In the genomic region with DNA sequence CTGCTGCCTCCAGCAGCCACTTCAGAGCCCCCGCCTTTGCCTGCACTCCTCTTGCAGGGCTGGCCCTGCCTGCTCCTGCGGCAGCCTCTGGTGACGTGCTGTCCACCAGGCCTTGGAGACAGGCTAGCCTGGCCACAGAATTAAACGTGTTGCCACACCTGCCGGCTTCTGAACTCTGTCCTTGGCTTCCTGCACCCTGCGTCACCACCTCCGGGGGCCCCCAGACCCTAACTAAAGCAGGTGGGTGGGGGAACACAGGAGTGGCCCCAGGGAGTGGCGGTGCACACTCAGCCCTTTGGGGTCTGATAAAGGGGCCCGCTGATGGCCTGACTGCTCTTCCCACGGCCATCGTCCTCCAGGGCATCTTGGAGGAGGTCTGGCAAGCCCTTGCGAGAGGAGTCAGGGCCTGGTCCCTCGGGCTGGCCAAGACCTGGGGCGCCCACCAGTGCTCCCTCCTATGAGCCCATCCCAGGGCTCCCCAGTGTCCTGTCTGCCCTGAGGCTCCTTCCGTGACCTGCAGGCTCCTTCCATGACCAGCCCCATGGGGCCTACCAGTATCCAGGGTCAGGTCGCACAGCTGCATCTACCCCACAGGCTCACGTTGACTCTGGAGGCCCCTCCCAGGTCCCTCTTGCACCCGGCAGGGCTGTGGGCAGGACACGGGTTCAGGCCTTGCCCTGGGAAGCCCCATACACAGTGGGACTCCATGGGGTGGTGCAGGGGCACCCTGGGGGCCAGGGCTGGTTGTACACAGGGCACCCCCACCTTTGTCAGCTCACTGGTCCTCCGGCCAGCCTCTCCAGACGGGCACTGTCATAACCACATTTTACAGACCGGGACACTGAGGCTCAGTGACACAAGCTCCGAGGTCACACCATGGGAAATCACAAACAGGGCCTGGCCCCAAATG, we compare ENCODE assay signal across 14 cellular contexts. TPM values are rescaled to one million over a fixed set of nuclear protein-coding genes. Genes with fewer than 3 reads are reported as not detected.
A peak's percentile ranks its signal among the peaks of the same experiment; 100 is the strongest.
DNase-seq lines count a peak whose midpoint lies in the region; ATAC-seq, FAIRE-seq and TF ChIP-seq lines count a peak whose summit lies in the region.
"Had no signal": no experiment of that assay in that cellular context is flagged by ENCODE, and none has a peak within 500 bp of the region (broad histone marks: within the 10 kb centered on the region; RNA-seq: fewer than 3 reads in every experiment).

No MANE protein-coding gene starts in this region.

- peaks cover 17% of the 10 kb centered on the region for H3F3A ChIP-seq in neural progenitor cell (ENCODE audit: low read depth)

- H3K4me1 ChIP-seq in BE2C = peaks cover 9% of the 10 kb centered on the region
- H3K4me1 ChIP-seq in endodermal cell (ENCODE audit: control insufficient read depth, insufficient read depth, low read length) = peaks cover 8% of the 10 kb centered on the region
- peaks cover 5% of the 10 kb centered on the region for H3K4me1 ChIP-seq in neural progenitor cell
- peaks cover 10% of the 10 kb centered on the region for H3K4me1 ChIP-seq in OCI-LY7 (ENCODE audit: insufficient read depth, low read length, poor library complexity, severe bottlenecking)

- H3K9me2 ChIP-seq in OCI-LY7 (ENCODE audit: insufficient read depth, low read length) = no peaks in the 10 kb centered on the region

- intact Hi-C loops in OCI-LY7 (cut with micrococcal nuclease; ENCODE audit: unreplicated experiment) = no loop called here

- H3K36me3 ChIP-seq in BE2C (peaks cover 13% of the 10 kb centered on the region), endodermal cell (ENCODE audit: control insufficient read depth, insufficient read depth, low read length) (peaks cover 10% of the 10 kb centered on the region), neural progenitor cell (no peaks in the 10 kb centered on the region), OCI-LY7 (ENCODE audit: insufficient read depth, low read length) (peaks cover 4% of the 10 kb centered on the region)
- H3K36me3 ChIP-seq: colonic mucosa had no signal

- H3K9ac ChIP-seq in endodermal cell (ENCODE audit: extremely low read depth, low read length, poor library complexity, severe bottlenecking) = no peak overlapping the region
- H3K9ac ChIP-seq in neural progenitor cell = no peak overlapping the region

- H3K36me3 Mint-ChIP-seq in endodermal cell (ENCODE audit: low read depth) (no peaks in the 10 kb centered on the region), neural progenitor cell (no peaks in the 10 kb centered on the region)

- no peak for FAIRE-seq in GM12892 (lab: Jason Lieb, UNC)
- FAIRE-seq: D721Med had no signal

- H3K27me3 Mint-ChIP-seq in endodermal cell (ENCODE audit: insufficient read depth) = peaks cover 15% of the 10 kb centered on the region
- peaks cover 16% of the 10 kb centered on the region for H3K27me3 Mint-ChIP-seq in neural progenitor cell (ENCODE audit: insufficient read depth, low read depth)

- DNase-seq in BE2C (peak; percentile 24), GM12892 (ENCODE audit: insufficient read length) (no peak), endodermal cell (peak; percentile 53), neural progenitor cell (ENCODE audit: low spot score) (no peak), OCI-LY7 (ENCODE audit: low spot score) (no peak)
- DNase-seq in stimulated activated CD4-positive, alpha-beta T cell treated with anti-CD3 and anti-CD28 coated beads, Interleukin-4, amount 100 ng/mL, for 1 hour = no peak
- DNase-seq: activated CD4-positive, alpha-beta T cell treated with anti-CD3 and anti-CD28 coated beads, Interleukin-2, amount 50 U/mL, for 4 hours; activated naive CD4-positive, alpha-beta T cell treated with anti-CD3 and anti-CD28 coated beads, Interleukin-2, amount 50 U/mL, for 16 hours; colonic mucosa; NCI-H2171 treated with DMSO at 0.1 percent for 48 hours had no signal

- ATAC-seq in GM18868 (IDR thresholded peaks at IDR 0.05; ENCODE audit: unreplicated experiment) (no peak), HG03439 (IDR thresholded peaks at IDR 0.05; ENCODE audit: unreplicated experiment) (no peak)
- ATAC-seq: esophagus mucosa had no signal

- H3K4me3 Mint-ChIP-seq in endodermal cell (peak overlapping the region; percentile 78), neural progenitor cell (peak overlapping the region; percentile 58)

- H3K27ac ChIP-seq in endodermal cell (ENCODE audit: low read depth, low read length) = no peak overlapping the region
- no peak overlapping the region for H3K27ac ChIP-seq in neural progenitor cell
- H3K27ac ChIP-seq in OCI-LY7 (ENCODE audit: low read depth, low read length, poor library complexity, severe bottlenecking) = no peak overlapping the region

- H3K4me3 ChIP-seq in BE2C (ENCODE audit: low read depth, low read length) = no peak overlapping the region
- no peak overlapping the region for H3K4me3 ChIP-seq in endodermal cell (ENCODE audit: low read length)
- H3K4me3 ChIP-seq in neural progenitor cell = no peak overlapping the region
- no peak overlapping the region for H3K4me3 ChIP-seq in OCI-LY7 (ENCODE audit: low read depth, low read length, poor library complexity, severe bottlenecking)

- TF ChIP-seq POLR2A in GM12892 (IDR thresholded peaks at IDR 0.05; ENCODE audit: low read depth, low read length) = peak; percentile 35; the same call in 1 of the 2 replicates

- peaks cover 8% of the 10 kb centered on the region for H3K79me2 ChIP-seq in neural progenitor cell (ENCODE audit: low read depth)
- no peaks in the 10 kb centered on the region for H3K79me2 ChIP-seq in OCI-LY7 (ENCODE audit: insufficient read depth, low read depth, low read length)

- H4K20me1 ChIP-seq in neural progenitor cell (ENCODE audit: low read depth) = peaks cover 18% of the 10 kb centered on the region
- H4K20me1 ChIP-seq in OCI-LY7 (ENCODE audit: insufficient read depth, low read length) = no peaks in the 10 kb centered on the region

- POLR2A ChIA-PET in OCI-LY7 (lab: Charles Lee) = no interaction called here

- no peak overlapping the region for H3K27ac Mint-ChIP-seq in endodermal cell
- no peak overlapping the region for H3K27ac Mint-ChIP-seq in neural progenitor cell

- H2AFZ ChIP-seq in neural progenitor cell (replicated peaks) (no peak overlapping the region), OCI-LY7 (ENCODE audit: low read length) (no peak overlapping the region)

- H3K27me3 ChIP-seq in BE2C (no peaks in the 10 kb centered on the region), endodermal cell (ENCODE audit: control insufficient read depth, insufficient read depth, low read length, poor library complexity, severe bottlenecking) (no peaks in the 10 kb centered on the region), neural progenitor cell (peaks cover 11% of the 10 kb centered on the region)

- peaks cover 2% of the 10 kb centered on the region for H3K4me1 Mint-ChIP-seq in endodermal cell
- no peaks in the 10 kb centered on the region for H3K4me1 Mint-ChIP-seq in neural progenitor cell

- no peak overlapping the region for H3K4me2 ChIP-seq in neural progenitor cell
- no peak overlapping the region for H3K4me2 ChIP-seq in OCI-LY7 (ENCODE audit: low read length)

- CTCF ChIA-PET in OCI-LY7 (lab: Charles Lee; ENCODE audit: unreplicated experiment) = no interaction called here

- no peaks in the 10 kb centered on the region for H3K9me3 ChIP-seq in BE2C
- no peaks in the 10 kb centered on the region for H3K9me3 ChIP-seq in endodermal cell (ENCODE audit: control insufficient read depth, low read length)
- H3K9me3 ChIP-seq in neural progenitor cell (ENCODE audit: low read depth) = no peaks in the 10 kb centered on the region
- no peaks in the 10 kb centered on the region for H3K9me3 ChIP-seq in OCI-LY7 (ENCODE audit: low read length)
- H3K9me3 ChIP-seq: colonic mucosa had no signal

- peaks cover 7% of the 10 kb centered on the region for H3K9me3 Mint-ChIP-seq in endodermal cell
- no peaks in the 10 kb centered on the region for H3K9me3 Mint-ChIP-seq in neural progenitor cell

- TF ChIP-seq CTCF in BE2C (IDR thresholded peaks at IDR 0.05; ENCODE audit: low read depth, low read length) (no peak), endodermal cell (conservative IDR thresholded peaks at IDR 0.05) (no peak), neural progenitor cell (IDR thresholded peaks at IDR 0.05) (no peak), OCI-LY7 (conservative IDR thresholded peaks at IDR 0.05; ENCODE audit: low read length) (no peak)

- 94% methylated on average over 17 to 23 of the region's 23 CpGs for WGBS in endodermal cell (ENCODE audit: insufficient coverage in 1 of 2, insufficient read length in 1 of 2), 2 experiments

- BruUV-seq in OCI-LY7 (replicated peaks; lab: Mats Ljungman, UMichigan) = no TSS peak

RNA-seq across cellular contexts. Expression of a gene that starts 1.0 kb away (rescaled TPM):
- 4.4 TPM for polyA plus RNA-seq in BE2C (2012; ENCODE audit: insufficient read depth, insufficient read length, low read depth)
- 2.3 TPM for polyA plus RNA-seq in GM12892 (2012; ENCODE audit: missing spikeins)
- total RNA-seq in endodermal cell (10 to 100 TPM in 1 of 2 donors, 1 to 10 TPM in 1; 6.8 to 15.4 TPM), neural progenitor cell (ENCODE audit: low replicate concordance) (2.6 and 8.3 TPM in 2 replicates), OCI-LY7 (2022) (12.7 and 14.2 TPM in 2 replicates)
- 11.5 TPM for polyA plus RNA-seq in endodermal cell (2013, experiment 1 of 2)
- 9.9 TPM for polyA plus RNA-seq in endodermal cell (2013, experiment 2 of 2)
- 11.7 and 14.0 TPM in 2 replicates for total RNA-seq in OCI-LY7 (2014; rRNA removed; shearing (Covaris generic))

RNA-seq across cellular contexts. Expression of a gene that starts 1.9 kb away (rescaled TPM):
- polyA plus RNA-seq in BE2C (2012; ENCODE audit: insufficient read depth, insufficient read length, low read depth) = 544 TPM
- 113 TPM for polyA plus RNA-seq in GM12892 (2012; ENCODE audit: missing spikeins)
- total RNA-seq in endodermal cell (100 to 1,000 TPM; 107 to 122 TPM), neural progenitor cell (ENCODE audit: low replicate concordance) (58.8 and 110 TPM in 2 replicates), OCI-LY7 (2022) (42.4 and 49.9 TPM in 2 replicates)
- polyA plus RNA-seq in endodermal cell (2013, experiment 1 of 2) = 171 TPM
- polyA plus RNA-seq in endodermal cell (2013, experiment 2 of 2) = 174 TPM
- total RNA-seq in OCI-LY7 (2014; rRNA removed; shearing (Covaris generic)) = 56.9 and 81.9 TPM in 2 replicates

RNA-seq across cellular contexts. Expression of a gene that starts 8.8 kb away (rescaled TPM):
- 37.9 TPM for polyA plus RNA-seq in BE2C (2012; ENCODE audit: insufficient read depth, insufficient read length, low read depth)
- 0.87 TPM for polyA plus RNA-seq in GM12892 (2012; ENCODE audit: missing spikeins)
- total RNA-seq in endodermal cell = 1 to 10 TPM; 1.4 to 3.5 TPM
- 1.9 TPM for polyA plus RNA-seq in endodermal cell (2013, experiment 1 of 2)
- polyA plus RNA-seq in endodermal cell (2013, experiment 2 of 2) = 1.7 TPM
- total RNA-seq in neural progenitor cell (ENCODE audit: low replicate concordance) = 0.77 TPM in 1 of 2 replicates, not detected in the other
- total RNA-seq in OCI-LY7 (2014; rRNA removed; shearing (Covaris generic)) = 2.4 and 2.5 TPM in 2 replicates
- total RNA-seq in OCI-LY7 (2022) = 4.6 and 5.1 TPM in 2 replicates

RNA-seq across cellular contexts. Expression of a gene that starts 15.0 kb away (rescaled TPM):
- 1,797 TPM for polyA plus RNA-seq in BE2C (2012; ENCODE audit: insufficient read depth, insufficient read length, low read depth)
- 382 TPM for polyA plus RNA-seq in GM12892 (2012; ENCODE audit: missing spikeins)
- total RNA-seq in endodermal cell (100 to 1,000 TPM; 326 to 339 TPM), neural progenitor cell (ENCODE audit: low replicate concordance) (269 and 293 TPM in 2 replicates), OCI-LY7 (2022) (222 and 246 TPM in 2 replicates)
- polyA plus RNA-seq in endodermal cell (2013, experiment 1 of 2) = 226 TPM
- polyA plus RNA-seq in endodermal cell (2013, experiment 2 of 2) = 225 TPM
- total RNA-seq in OCI-LY7 (2014; rRNA removed; shearing (Covaris generic)) = 272 and 409 TPM in 2 replicates

RNA-seq across cellular contexts. Expression of a gene that starts 35.2 kb away (rescaled TPM):
- 26.8 TPM for polyA plus RNA-seq in BE2C (2012; ENCODE audit: insufficient read depth, insufficient read length, low read depth)
- polyA plus RNA-seq in GM12892 (2012; ENCODE audit: missing spikeins) = 14.3 TPM
- total RNA-seq in endodermal cell = 10 to 100 TPM; 45.9 to 55.1 TPM
- polyA plus RNA-seq in endodermal cell (2013, experiment 1 of 2) = 20.1 TPM
- polyA plus RNA-seq in endodermal cell (2013, experiment 2 of 2) = 20.4 TPM
- 16.1 and 33.9 TPM in 2 replicates for total RNA-seq in neural progenitor cell (ENCODE audit: low replicate concordance)
- 31.4 and 34.7 TPM in 2 replicates for total RNA-seq in OCI-LY7 (2014; rRNA removed; shearing (Covaris generic))
- 40.5 and 43.7 TPM in 2 replicates for total RNA-seq in OCI-LY7 (2022)

Comparison
In these comparisons a context has a peak if more than half of its experiments do, and no peak if none do; other contexts are left out.
1. DNase-seq: peak in BE2C (single experiment) and endodermal cell (single experiment); none in GM12892 (single experiment), neural progenitor cell (single experiment), OCI-LY7 (single experiment) and stimulated activated CD4-positive, alpha-beta T cell treated with anti-CD3 and anti-CD28 coated beads, Interleukin-4, amount 100 ng/mL, for 1 hour (single experiment).